9 cellular contexts compared by ENCODE assay signal in the genomic region with DNA sequence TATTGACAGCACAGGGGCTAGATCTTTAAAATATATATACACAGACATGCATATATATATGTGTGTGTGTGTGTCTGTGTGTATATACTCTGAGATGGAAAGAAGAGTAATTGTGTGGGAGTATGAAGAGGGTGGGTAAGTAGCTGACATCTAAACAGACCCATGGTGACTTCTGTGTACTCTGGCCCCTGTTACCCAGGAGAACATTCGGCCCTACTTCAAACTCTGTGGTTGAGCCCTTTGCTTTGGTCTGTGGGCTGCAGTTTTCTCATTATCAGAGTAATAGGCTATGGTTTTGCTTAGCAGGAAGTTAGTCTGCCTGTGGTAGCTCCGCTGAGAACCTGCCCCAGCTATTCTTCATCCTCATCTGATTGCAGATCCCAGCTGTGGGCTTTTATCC.
DNase-seq lines count a peak whose midpoint lies in the region; ATAC-seq, FAIRE-seq and TF ChIP-seq lines count a peak whose summit lies in the region.
"Had no signal": no experiment of that assay in that cellular context is flagged by ENCODE, and none has a peak within 500 bp of the region (broad histone marks: within the 10 kb centered on the region; RNA-seq: fewer than 3 reads in every experiment).

No MANE protein-coding gene starts in this region.

- H3K36me3 ChIP-seq in pancreas = no peaks in the 10 kb centered on the region
- no peaks in the 10 kb centered on the region for H3K36me3 ChIP-seq in uterus
- peaks cover 0 to 6% (median 0%) of the 10 kb centered on the region in 3 donors for H3K36me3 ChIP-seq in tibial nerve

- H3K4me3 Mint-ChIP-seq in H9 = peak overlapping the region; percentile 31 to 66; a peak in 3 of 5 replicates

- TF ChIP-seq CTCF in H9 (conservative IDR thresholded peaks at IDR 0.05) = no peak
- TF ChIP-seq CTCF in pancreas (IDR thresholded peaks at IDR 0.05) = no peak
- TF ChIP-seq CTCF in uterus (IDR thresholded peaks at IDR 0.05) = no peak
- no peak for TF ChIP-seq CTCF in tibial nerve (IDR thresholded peaks at IDR 0.05)

- peak overlapping the region; percentile 25; the same call in 1 of the 2 replicates for H3K4ac ChIP-seq in H9 (ENCODE audit: low read depth, low read length)

- H2BK5ac ChIP-seq in H9 (ENCODE audit: insufficient read length, low read length) = peak overlapping the region; percentile 79

- H3K23ac ChIP-seq in H9 (ENCODE audit: insufficient read length, low read depth, low read length) = no peak overlapping the region

- no peak overlapping the region for H2BK15ac ChIP-seq in H9 (ENCODE audit: low read depth, low read length)

- H3K4me3 ChIP-seq in pancreas (no peak overlapping the region), uterus (no peak overlapping the region), tibial nerve (no peak overlapping the region)
- H3K4me3 ChIP-seq: SK-N-MC had no signal

- no peaks in the 10 kb centered on the region for H3K23me2 ChIP-seq in H9 (ENCODE audit: insufficient read length, low read depth, low read length, poor library complexity, severe bottlenecking)

- H2BK20ac ChIP-seq in H9 (ENCODE audit: low read depth, low read length, poor library complexity, severe bottlenecking) = peak overlapping the region; percentile 60

- H3K27ac ChIP-seq in H9 (ENCODE audit: insufficient read length, low read depth, low read length) (peak overlapping the region; percentile 63), pancreas (peak overlapping the region; percentile 35 to 76 (median 62)), uterus (no peak overlapping the region), tibial nerve (peak overlapping the region in 1 of 4 donors; percentile 33)
- H3K27ac ChIP-seq: SK-N-MC had no signal

- TF ChIP-seq POLR2A in uterus (IDR thresholded peaks at IDR 0.05) (no peak), tibial nerve (IDR thresholded peaks at IDR 0.05) (no peak)

- H3K27ac Mint-ChIP-seq in H9 = peak overlapping the region; percentile 84 to 98 (median 96)
- H3K27ac Mint-ChIP-seq in activated naive CD4-positive, alpha-beta T cell treated with anti-CD3 and anti-CD28 coated beads, Interleukin-2, amount 50 U/mL, for 72 hours = peak overlapping the region; percentile 53 to 81

- no CpG with 5 or more reads among the region's 2 CpGs for WGBS in H9 (ENCODE audit: extremely low coverage, insufficient read length, low lambda C conversion rate)
- WGBS in pancreas, 2 donors = 45 to 59% methylated on average over 2 of the region's 2 CpGs
- 48 to 61% methylated on average over 2 of the region's 2 CpGs for WGBS in tibial nerve, 2 donors

- H3K9me3 ChIP-seq in H9 (ENCODE audit: control insufficient read depth, low read depth, low read length) = no peaks in the 10 kb centered on the region
- H3K9me3 ChIP-seq in pancreas = no peaks in the 10 kb centered on the region
- H3K9me3 ChIP-seq in uterus = no peaks in the 10 kb centered on the region
- peaks cover 0 to 5% (median 0%) of the 10 kb centered on the region in 4 donors for H3K9me3 ChIP-seq in tibial nerve

- TF ChIP-seq EP300 in tibial nerve (IDR thresholded peaks at IDR 0.05) = no peak

- H4K5ac ChIP-seq in H9 (ENCODE audit: insufficient read length, low read depth, low read length) = no peak overlapping the region

- H3K56ac ChIP-seq in H9 (ENCODE audit: insufficient read length, low read depth, low read length) = no peak overlapping the region

- intact Hi-C loops in pancreas (cut with DNase I) (no loop called here), uterus (cut with DNase I; ENCODE audit: low total_unique reads) (no loop called here)

- H3K14ac ChIP-seq in H9 (ENCODE audit: insufficient read depth, low read length) = peak overlapping the region; percentile 79; the same call in 1 of the 2 replicates

- H2AFZ ChIP-seq in H9 (ENCODE audit: low read length) = no peak overlapping the region

- no peak overlapping the region for H4K8ac ChIP-seq in H9 (replicated peaks; ENCODE audit: insufficient read length, low read depth, low read length)

- peak overlapping the region; percentile 98 for H2BK120ac ChIP-seq in H9 (ENCODE audit: low read depth, low read length, poor library complexity, severe bottlenecking)

- no peak for DNase-seq in H9
- DNase-seq in NCI-H2081 treated with DMSO at 0.1 percent for 48 hours (lab: John Stamatoyannopoulos, UW) = peak; percentile 49
- peak in 1 of 2 donors; percentile 53 for DNase-seq in activated naive CD4-positive, alpha-beta T cell treated with anti-CD3 and anti-CD28 coated beads, Interleukin-2, amount 50 U/mL, for 72 hours (ENCODE audit: low spot score in 2 of 2)
- DNase-seq in pancreas = no peak
- no peak for DNase-seq in NCI-H1105 (lab: John Stamatoyannopoulos, UW)
- no peak for DNase-seq in uterus
- DNase-seq in tibial nerve (ENCODE audit: low spot score in 2 of 2) = no peak

- peak overlapping the region; percentile 98 for H3K18ac ChIP-seq in H9 (ENCODE audit: insufficient read length, low read depth, low read length)

- no peak for FAIRE-seq in pancreas (lab: Jason Lieb, UNC)

- H2BK12ac ChIP-seq in H9 (ENCODE audit: insufficient read length, low read depth, low read length) = peak overlapping the region; percentile 80

- no peaks in the 10 kb centered on the region for H3K27me3 Mint-ChIP-seq in H9 (ENCODE audit: low read depth)

- H3K4me1 ChIP-seq in H9 (ENCODE audit: insufficient read depth, low read length) (peaks cover 8% of the 10 kb centered on the region), pancreas (peaks cover 29 to 39% (median 32%) of the 10 kb centered on the region in 3 donors), uterus (peaks cover 0 to 12% of the 10 kb centered on the region in 2 donors), tibial nerve (peaks cover 0 to 45% (median 24%) of the 10 kb centered on the region in 4 donors)

- H3K79me2 ChIP-seq in H9 (ENCODE audit: insufficient read depth, low read length) = peaks cover under 1% of the 10 kb centered on the region; the same call in 1 of the 2 replicates

- H3T11ph ChIP-seq in H9 (ENCODE audit: low read length) = peak overlapping the region; percentile 98

- H3K27me3 ChIP-seq in H9 (ENCODE audit: insufficient read depth, low read length) = no peaks in the 10 kb centered on the region
- no peaks in the 10 kb centered on the region for H3K27me3 ChIP-seq in pancreas
- H3K27me3 ChIP-seq in uterus = no peaks in the 10 kb centered on the region
- H3K27me3 ChIP-seq in tibial nerve = no peaks in the 10 kb centered on the region

- H2AK5ac ChIP-seq in H9 (ENCODE audit: insufficient read length, low read length) = no peak overlapping the region

- peaks cover 12 to 22% (median 15%) of the 10 kb centered on the region in 3 experiments for H3K36me3 Mint-ChIP-seq in H9 (ENCODE audit: insufficient read depth in 1 of 3, low read depth in 3 of 3)
- peaks cover 0 to 29% of the 10 kb centered on the region in 2 donors for H3K36me3 Mint-ChIP-seq in activated naive CD4-positive, alpha-beta T cell treated with anti-CD3 and anti-CD28 coated beads, Interleukin-2, amount 50 U/mL, for 72 hours

- H3K79me1 ChIP-seq in H9 (ENCODE audit: insufficient read depth, low read depth, low read length, poor library complexity, severe bottlenecking) = peaks cover 5% of the 10 kb centered on the region

- no peak overlapping the region for H3K9ac ChIP-seq in H9 (ENCODE audit: extremely low read depth, insufficient read length, low read length)

- H3K4me1 Mint-ChIP-seq in H9 = peaks cover 40 to 54% of the 10 kb centered on the region in 2 experiments

- no peaks in the 10 kb centered on the region for H4K20me1 ChIP-seq in H9 (ENCODE audit: control insufficient read depth, insufficient read depth, insufficient read length)

- no peak overlapping the region for H4K91ac ChIP-seq in H9 (ENCODE audit: insufficient read length, low read depth, low read length)

- ATAC-seq in GM18511 (IDR thresholded peaks at IDR 0.05; ENCODE audit: unreplicated experiment) (peak; percentile 83), pancreas (peak in 3 of 4 donors; percentile 21 to 27 (median 25))
- peak; percentile 87 to 88 for ATAC-seq in activated naive CD4-positive, alpha-beta T cell treated with anti-CD3 and anti-CD28 coated beads, Interleukin-2, amount 50 U/mL, for 72 hours

- H3K9me3 Mint-ChIP-seq in H9 = peaks cover 5 to 6% of the 10 kb centered on the region in 2 experiments; a peak in 4 of 5 replicates
- peaks cover 4 to 6% of the 10 kb centered on the region in 2 donors for H3K9me3 Mint-ChIP-seq in activated naive CD4-positive, alpha-beta T cell treated with anti-CD3 and anti-CD28 coated beads, Interleukin-2, amount 50 U/mL, for 72 hours

- no peak overlapping the region for H3K4me2 ChIP-seq in H9 (ENCODE audit: insufficient read depth, insufficient read length, low read length)

Comparison
In these comparisons a context has a peak if more than half of its experiments do, and no peak if none do; other contexts are left out.
1. ATAC-seq: peak in every context shown above with its lines; median percentile 88 in activated naive CD4-positive, alpha-beta T cell treated with anti-CD3 and anti-CD28 coated beads, Interleukin-2, amount 50 U/mL, for 72 hours; 83 in GM18511; 25 in pancreas.
2. H3K27ac ChIP-seq: peak in H9 (single experiment) and pancreas (4 of 4); none in uterus (0 of 2).